9 cellular contexts compared by ENCODE assay signal in genomic region chr17:47969975-47970724, GRCh38. TPM values are rescaled to one million over a fixed set of nuclear protein-coding genes. Genes with fewer than 3 reads are reported as not detected.
A peak's percentile ranks its signal among the peaks of the same experiment; 100 is the strongest.
DNase-seq lines count a peak whose midpoint lies in the region; ATAC-seq, FAIRE-seq and TF ChIP-seq lines count a peak whose summit lies in the region.
"Had no signal": no experiment of that assay in that cellular context is flagged by ENCODE, and none has a peak within 500 bp of the region (broad histone marks: within the 10 kb centered on the region; RNA-seq: fewer than 3 reads in every experiment).

No MANE protein-coding gene starts in this region.

- no peak overlapping the region for H3K27ac ChIP-seq in right cardiac atrium (ENCODE audit: low read length)
- H3K27ac ChIP-seq in K562 (ENCODE audit: extremely low read depth, low read depth, low read length): no peak overlapping the region; the same call in 2 of the 3 replicates

- intact Hi-C loops in right cardiac atrium (cut with DNase I): loop anchor here in 3 of 4 donors (5.0 to 10.0 kb wide), 3 partner anchors 73 to 128 kb away; partner anchors contain the start of genes SCRN2 (in 3 of the 3) and SP2 (in 1 of the 3)
- intact Hi-C loops in Right ventricle myocardium inferior (cut with DNase I): loop anchor here (1.0 to 10.0 kb wide), 4 partner anchors 21 to 129 kb away; partner anchors contain the start of genes SCRN2 and SP2
- intact Hi-C loops in K562 (cut with micrococcal nuclease): loop anchor here (1.0 kb wide), 2 partner anchors 21 to 75 kb away; no protein-coding TSS in a partner anchor

- BruUV-seq in K562 (replicated peaks; lab: Mats Ljungman, UMichigan): no TSS peak

- no peak for TF ChIP-seq RAD21 in K562 (CRISPR knock-in tag; conservative IDR thresholded peaks at IDR 0.05 in 1 of 2, IDR thresholded peaks at IDR 0.05 in 1 of 2)

- FAIRE-seq in K562 (lab: Jason Lieb, UNC): no peak

- H3K27me3 ChIP-seq in right cardiac atrium (ENCODE audit: control insufficient read depth, insufficient read depth) (no peaks in the 10 kb centered on the region), K562 (ENCODE audit: control insufficient read depth in 2 of 2, insufficient read depth in 2 of 2, low read length in 2 of 2) (no peaks in the 10 kb centered on the region), mucosa of stomach (ENCODE audit: control insufficient read depth, insufficient read depth, low read length) (no peaks in the 10 kb centered on the region)

- 41% methylated on average over 15 of the region's 15 CpGs for WGBS in right cardiac atrium
- 40% methylated on average over 13 of the region's 15 CpGs for WGBS in K562 (ENCODE audit: insufficient coverage, low coverage, missing lambda C conversion rate)

- H3K4me3 ChIP-seq in right cardiac atrium (ENCODE audit: low read length) (peak overlapping the region; percentile 16), K562 (peak overlapping the region; percentile 25), mucosa of stomach (ENCODE audit: low read length) (no peak overlapping the region)

- H3K9ac ChIP-seq in K562 (ENCODE audit: insufficient read depth in 1 of 2, low read depth in 2 of 2, low read length in 2 of 2) (peak overlapping the region; percentile 16 to 80; a peak in 2 of 4 replicates), mucosa of stomach (ENCODE audit: low read length) (peak overlapping the region; percentile 2)

- H3K36me3 ChIP-seq in K562 (ENCODE audit: control insufficient read depth, insufficient read depth, low read length): peaks cover 30% of the 10 kb centered on the region
- peaks cover under 1% of the 10 kb centered on the region for H3K36me3 ChIP-seq in mucosa of stomach (ENCODE audit: control insufficient read depth, insufficient read depth, low read length)

- POLR2A ChIA-PET in K562 (lab: Yijun Ruan, JAX): interaction anchor here (0.5 to 2.3 kb wide), 28 partner anchors 9 to 703 kb away, joined by 3 to 18 read pairs (median 4); partner anchors contain the start of genes LRRC46, MRPL10, NFE2L1 and PNPO

- H3K4me2 ChIP-seq in K562 (ENCODE audit: insufficient read depth, low read length): peak overlapping the region; percentile 89

- H3K79me2 ChIP-seq in K562 (ENCODE audit: control insufficient read depth, insufficient read depth, low read length): peaks cover 19% of the 10 kb centered on the region

- CTCF ChIA-PET in K562 (lab: Yijun Ruan, JAX; ENCODE audit: low intra/inter-chr PET ratio): interaction anchor here (0.7 to 1.8 kb wide), 3 partner anchors 21 to 80 kb away, joined by 3 to 6 read pairs (median 3); no protein-coding TSS in a partner anchor

- H3K4me1 ChIP-seq in right cardiac atrium (ENCODE audit: control insufficient read depth, insufficient read depth, low read length) (no peaks in the 10 kb centered on the region), K562 (replicated peaks in 1 of 2; ENCODE audit: control insufficient read depth in 2 of 2, insufficient read depth in 2 of 2, low read length in 2 of 2) (peaks cover 20 to 31% of the 10 kb centered on the region in 2 experiments; a peak in 4 of 5 replicates), mucosa of stomach (ENCODE audit: control insufficient read depth, insufficient read depth, low read length) (peaks cover 44% of the 10 kb centered on the region)

- no peak for TF ChIP-seq CTCF in K562 (IDR thresholded peaks at IDR 0.05 in 2 of 3, conservative IDR thresholded peaks at IDR 0.05 in 1 of 3; ENCODE audit: insufficient read depth in 2 of 3, low read depth in 1 of 3, low read length in 3 of 3)

- TF ChIP-seq POLR2A in K562 (conservative IDR thresholded peaks at IDR 0.05): no peak

- ATAC-seq in right cardiac atrium (no peak), Right ventricle myocardium inferior (no peak), K562 (no peak)

- in situ Hi-C loops in K562 (cut with MboI): no loop called here

- no peak for TF ChIP-seq EP300 in K562 (IDR thresholded peaks at IDR 0.05; ENCODE audit: low read length)

- no peaks in the 10 kb centered on the region for H4K20me1 ChIP-seq in K562 (replicated peaks; ENCODE audit: control insufficient read depth, insufficient read depth, low read length)

- H3K9me1 ChIP-seq in K562 (ENCODE audit: control insufficient read depth, insufficient read depth, low read length): no peaks in the 10 kb centered on the region

- H3K9me3 ChIP-seq in right cardiac atrium (ENCODE audit: control insufficient read depth, low read length) (no peaks in the 10 kb centered on the region), K562 (replicated peaks; ENCODE audit: control insufficient read depth, insufficient read depth, low read depth, low read length) (no peaks in the 10 kb centered on the region), mucosa of stomach (ENCODE audit: control insufficient read depth, low read length) (no peaks in the 10 kb centered on the region)

- DNase-seq in right cardiac atrium (no peak), Right ventricle myocardium inferior (ENCODE audit: missing footprints) (no peak), K562 (ENCODE audit: extremely low read depth in 1 of 4, low spot score in 3 of 4) (peak in 1 of 4 experiments; percentile 25), NCI-H526 (lab: John Stamatoyannopoulos, UW) (no peak), GM19238 (ENCODE audit: insufficient read length, low spot score) (no peak), cerebellum (ENCODE audit: low spot score) (no peak), DMS 273 treated with DMSO at 0.1 percent for 48 hours (lab: John Stamatoyannopoulos, UW) (no peak)

- H2AFZ ChIP-seq in K562 (ENCODE audit: low read depth, low read length): peak overlapping the region; percentile 99

TF ChIP-seq in K562, 482 proteins besides CTCF, POLR2A, EP300 and RAD21 (continues in another document):
- no peak for TF ChIP-seq CBX1 (IDR thresholded peaks at IDR 0.05; ENCODE audit: low read depth)

RNA-seq across cellular contexts. Expression of gene CDK5RAP3, which starts 0.8 kb away (rescaled TPM):
- total RNA-seq in right cardiac atrium (10 to 100 TPM; 56.8 to 66.8 (median 64.9) TPM), Right ventricle myocardium inferior (50.0 TPM), K562 (2014; rRNA removed) (85.0 and 91.5 TPM in 2 replicates), K562 (2014; rRNA removed; fragmentation: Illumina TruSeq; extraction: Trizol) (70.8 and 71.7 TPM in 2 replicates), K562 (2015; rRNA removed; fragmentation: Illumina TruSeq; extraction: Trizol) (67.0 and 73.7 TPM in 2 replicates), K562 (2021) (113 and 131 TPM in 2 replicates), cerebellum (80.0 TPM)
- polyA plus RNA-seq in right cardiac atrium (54.3 TPM), K562 (2011; rRNA removed) (132 and 208 TPM in 2 replicates), K562 (2014; fragmentation: Illumina TruSeq; extraction: Trizol) (96.7 and 100 TPM in 2 replicates), K562 (2014; fragmentation: Nextera tagmentation; extraction: Ambion mirVana) (10 to 100 TPM; 44.2 to 73.0 TPM), K562 (2014; rRNA removed) (152 and 202 TPM in 2 replicates)
- total RNA-seq in K562 (2011; cell fraction: chromatin; rRNA removed; ENCODE audit: low replicate concordance): 452 and 764 TPM in 2 replicates
- 478 and 540 TPM in 2 replicates for total RNA-seq in K562 (2011; cell fraction: nucleolus; rRNA removed)
- 403 and 415 TPM in 2 replicates for total RNA-seq in K562 (2011; cell fraction: nucleoplasm; rRNA removed)
- 78.0 and 96.3 TPM in 2 replicates for polyA plus RNA-seq in K562 (2011; cell fraction: cytosol; rRNA removed)
- polyA plus RNA-seq in K562 (2011; cell fraction: nucleus; rRNA removed): 1,392 and 1,556 TPM in 2 replicates
- polyA plus RNA-seq in K562 (2012): 134 and 270 TPM in 2 replicates
- 81.6 and 111 TPM in 2 replicates for polyA minus RNA-seq in K562 (2011; rRNA and poly(A)+ RNA removed)
- 35.1 and 37.0 TPM in 2 replicates for polyA minus RNA-seq in K562 (2011; cell fraction: cytosol; rRNA and poly(A)+ RNA removed)
- 206 and 291 TPM in 2 replicates for polyA minus RNA-seq in K562 (2011; cell fraction: nucleus; rRNA and poly(A)+ RNA removed)

RNA-seq across cellular contexts. Expression of gene PRR15L, which starts 12.5 kb away (rescaled TPM):
- total RNA-seq in right cardiac atrium (not detected), Right ventricle myocardium inferior (not detected), K562 (2014; rRNA removed) (not detected in 2 replicates), K562 (2014; rRNA removed; fragmentation: Illumina TruSeq; extraction: Trizol) (not detected in 2 replicates), K562 (2015; rRNA removed; fragmentation: Illumina TruSeq; extraction: Trizol) (not detected in 2 replicates), K562 (2021) (0.16 TPM in 1 of 2 replicates, not detected in the other), cerebellum (not detected)
- polyA plus RNA-seq in right cardiac atrium (not detected), K562 (2011; rRNA removed) (not detected in 2 replicates), K562 (2014; fragmentation: Illumina TruSeq; extraction: Trizol) (not detected in 2 replicates), K562 (2014; fragmentation: Nextera tagmentation; extraction: Ambion mirVana) (under 1 TPM in 1 of 2 experiments, not detected in 1; 0.03 TPM), K562 (2014; rRNA removed) (not detected in 2 replicates)
- not detected in 2 replicates for total RNA-seq in K562 (2011; cell fraction: chromatin; rRNA removed; ENCODE audit: low replicate concordance)
- not detected in 2 replicates for total RNA-seq in K562 (2011; cell fraction: nucleolus; rRNA removed)
- not detected in 2 replicates for total RNA-seq in K562 (2011; cell fraction: nucleoplasm; rRNA removed)
- not detected in 2 replicates for polyA plus RNA-seq in K562 (2011; cell fraction: cytosol; rRNA removed)
- not detected in 2 replicates for polyA plus RNA-seq in K562 (2011; cell fraction: nucleus; rRNA removed)
- 0.16 and 0.17 TPM in 2 replicates for polyA plus RNA-seq in K562 (2012)
- polyA minus RNA-seq in K562 (2011; rRNA and poly(A)+ RNA removed): not detected in 2 replicates
- polyA minus RNA-seq in K562 (2011; cell fraction: cytosol; rRNA and poly(A)+ RNA removed): not detected in 2 replicates
- polyA minus RNA-seq in K562 (2011; cell fraction: nucleus; rRNA and poly(A)+ RNA removed): not detected in 2 replicates
- total RNA-seq: pulmonary artery endothelial cell had no signal

RNA-seq across cellular contexts. Expression of gene PNPO, which starts 28.8 kb away (rescaled TPM):
- total RNA-seq in right cardiac atrium (10 to 100 TPM; 23.9 to 29.9 (median 26.0) TPM), Right ventricle myocardium inferior (27.8 TPM), K562 (2014; rRNA removed) (25.5 and 30.9 TPM in 2 replicates), K562 (2014; rRNA removed; fragmentation: Illumina TruSeq; extraction: Trizol) (27.4 and 27.7 TPM in 2 replicates), K562 (2015; rRNA removed; fragmentation: Illumina TruSeq; extraction: Trizol) (24.8 and 28.2 TPM in 2 replicates), K562 (2021) (39.0 and 41.5 TPM in 2 replicates), cerebellum (6.1 TPM)
- polyA plus RNA-seq in right cardiac atrium (16.1 TPM), K562 (2011; rRNA removed) (29.2 and 35.5 TPM in 2 replicates), K562 (2014; fragmentation: Illumina TruSeq; extraction: Trizol) (29.6 and 35.5 TPM in 2 replicates), K562 (2014; fragmentation: Nextera tagmentation; extraction: Ambion mirVana) (10 to 100 TPM; 16.6 to 23.1 TPM), K562 (2014; rRNA removed) (23.4 and 24.9 TPM in 2 replicates)
- total RNA-seq in K562 (2011; cell fraction: chromatin; rRNA removed; ENCODE audit: low replicate concordance): 19.2 and 41.8 TPM in 2 replicates
- total RNA-seq in K562 (2011; cell fraction: nucleolus; rRNA removed): 21.8 and 24.3 TPM in 2 replicates
- total RNA-seq in K562 (2011; cell fraction: nucleoplasm; rRNA removed): 31.2 and 41.6 TPM in 2 replicates
- polyA plus RNA-seq in K562 (2011; cell fraction: cytosol; rRNA removed): 33.9 and 37.5 TPM in 2 replicates
- 16.9 and 17.6 TPM in 2 replicates for polyA plus RNA-seq in K562 (2011; cell fraction: nucleus; rRNA removed)
- 10.9 and 17.5 TPM in 2 replicates for polyA plus RNA-seq in K562 (2012)
- polyA minus RNA-seq in K562 (2011; rRNA and poly(A)+ RNA removed): 35.4 and 48.7 TPM in 2 replicates
- polyA minus RNA-seq in K562 (2011; cell fraction: cytosol; rRNA and poly(A)+ RNA removed): 21.9 and 29.9 TPM in 2 replicates
- 11.6 and 16.1 TPM in 2 replicates for polyA minus RNA-seq in K562 (2011; cell fraction: nucleus; rRNA and poly(A)+ RNA removed)
